Comparison of ENCODE assay signal across 25 cellular contexts in the genomic region with DNA sequence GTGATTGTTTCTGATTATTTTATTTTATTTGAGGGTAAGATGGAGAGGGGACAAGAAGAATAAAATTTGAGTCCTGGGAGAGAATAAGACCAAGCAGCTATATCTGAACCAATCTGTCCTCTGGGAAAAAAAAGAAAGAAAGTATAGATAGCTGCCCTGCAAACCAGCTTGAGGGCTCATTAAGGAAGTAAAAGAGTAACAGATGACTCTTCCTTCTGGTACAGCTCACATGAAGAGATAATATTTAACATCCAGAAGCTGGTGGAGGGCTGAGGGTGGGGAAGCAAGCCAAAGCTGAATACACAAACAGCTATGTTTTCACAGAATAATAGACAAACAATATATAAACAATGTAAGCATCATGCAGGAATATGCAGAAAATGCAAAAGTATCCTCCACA. TPM values are rescaled to one million over a fixed set of nuclear protein-coding genes. Genes with fewer than 3 reads are reported as not detected.
"Had no signal": no experiment of that assay in that cellular context is flagged by ENCODE, and none has a peak within 500 bp of the region (broad histone marks: within the 10 kb centered on the region; RNA-seq: fewer than 3 reads in every experiment).

No MANE protein-coding gene starts in this region.

- H3K9me3 ChIP-seq: transverse colon, uterus had no signal

- H3K36me3 ChIP-seq: transverse colon, uterus, WERI-Rb-1 had no signal

- H3K9me3 Mint-ChIP-seq: activated naive CD4-positive, alpha-beta T cell treated with anti-CD3 and anti-CD28 coated beads, Interleukin-2, amount 50 U/mL, for 24 hours; brain; dendritic cell treated with granulocyte-macrophage colony-stimulating factor and Interleukin-4, amounts not matched to agents 40 ng/mL and 50 ng/mL, for 4 days; nephron progenitor cell; stimulated activated naive B cell treated with anti-CD40 and anti-IgM and Interleukin-4, amounts not matched to agents 10 μg/mL and 1 μg/mL and 100 μg/mL, for 72 hours had no signal

- H3K36me3 Mint-ChIP-seq: activated CD8-positive, alpha-beta memory T cell treated with anti-CD3 and anti-CD28 coated beads, Interleukin-2, amount 10 ng/mL, durations not matched to agents 7 days and 5 days; activated naive CD4-positive, alpha-beta T cell treated with anti-CD3 and anti-CD28 coated beads, Interleukin-2, amount 50 U/mL, for 24 hours; brain; immature natural killer cell; stimulated activated naive B cell treated with anti-CD40 and anti-IgM and Interleukin-4, amounts not matched to agents 10 μg/mL and 1 μg/mL and 100 μg/mL, for 72 hours had no signal

- H3K4me3 ChIP-seq: transverse colon, uterus had no signal

- DNase-seq: activated CD4-positive, alpha-beta T cell treated with anti-CD3 and anti-CD28 coated beads, Interleukin-2, amount 10 ng/mL, durations not matched to agents 7 days and 5 days; activated CD4-positive, CD25-positive, alpha-beta regulatory T cell treated with anti-CD3 and anti-CD28 coated beads, Interleukin-2, amount 50 U/mL, for 72 hours; activated CD8-positive, alpha-beta memory T cell treated with anti-CD3 and anti-CD28 coated beads, Interleukin-2, amount 10 ng/mL, durations not matched to agents 7 days and 5 days; activated CD8-positive, alpha-beta T cell treated with anti-CD3 and anti-CD28 coated beads for 36 hours; activated gamma-delta T cell; activated T-cell treated with anti-CD3 and anti-CD28 coated beads for 4 hours; anterior cingulate cortex; caudate nucleus; effector CD4-positive, alpha-beta T cell; foreskin fibroblast; immature natural killer cell; left ventricle myocardium superior; mammary epithelial cell; nephron progenitor cell; retina; stimulated activated CD4-positive, alpha-beta T cell treated with anti-CD3 and anti-CD28 coated beads, Interleukin-2, amount 100 ng/mL, for 48 hours; stimulated activated CD8-positive, alpha-beta memory T cell treated with anti-CD3 and anti-CD28 coated beads, Interleukin-4, amount 100 ng/mL, for 48 hours; stimulated activated naive B cell treated with anti-CD40 and anti-IgM and Interleukin-4, amounts not matched to agents 10 μg/mL and 1 μg/mL and 100 μg/mL, for 72 hours; transverse colon; uterus; WERI-Rb-1 had no signal

- ATAC-seq: activated CD8-positive, alpha-beta memory T cell treated with anti-CD3 and anti-CD28 coated beads, Interleukin-2, amount 10 ng/mL, durations not matched to agents 7 days and 5 days; activated CD8-positive, alpha-beta T cell treated with anti-CD3 and anti-CD28 coated beads for 36 hours; left ventricle myocardium superior; stimulated activated naive B cell treated with anti-CD40 and anti-IgM and Interleukin-4, amounts not matched to agents 10 μg/mL and 1 μg/mL and 100 μg/mL, for 72 hours had no signal

- H3K27ac Mint-ChIP-seq: activated CD4-positive, alpha-beta T cell treated with anti-CD3 and anti-CD28 coated beads, Interleukin-2, amount 10 ng/mL, durations not matched to agents 7 days and 5 days; activated CD8-positive, alpha-beta memory T cell treated with anti-CD3 and anti-CD28 coated beads, Interleukin-2, amount 10 ng/mL, durations not matched to agents 7 days and 5 days; activated CD8-positive, alpha-beta T cell treated with anti-CD3 and anti-CD28 coated beads for 36 hours; activated naive CD4-positive, alpha-beta T cell treated with anti-CD3 and anti-CD28 coated beads, Interleukin-2, amount 50 U/mL, for 24 hours; activated T-helper 1 cell treated with anti-CD3 and anti-CD28 coated beads, Interleukin-12 subunit alpha, Interleukin-12 subunit beta, Interleukin-2, Interleukin-4 antibody, amounts not matched to agents 30 ng/mL and 10 ng/mL and 1 ng/mL, durations not matched to agents 14 hours and 24 hours and 36 hours; dendritic cell treated with granulocyte-macrophage colony-stimulating factor and Interleukin-4, amounts not matched to agents 40 ng/mL and 50 ng/mL, for 4 days; immature natural killer cell; nephron progenitor cell; stimulated activated naive B cell treated with anti-CD40 and anti-IgM and Interleukin-4, amounts not matched to agents 10 μg/mL and 1 μg/mL and 100 μg/mL, for 72 hours had no signal

- H3K27me3 ChIP-seq: transverse colon, uterus had no signal

- H3K4me3 Mint-ChIP-seq: activated CD4-positive, alpha-beta T cell treated with anti-CD3 and anti-CD28 coated beads, Interleukin-2, amount 10 ng/mL, durations not matched to agents 7 days and 5 days; activated CD8-positive, alpha-beta memory T cell treated with anti-CD3 and anti-CD28 coated beads, Interleukin-2, amount 10 ng/mL, durations not matched to agents 7 days and 5 days; activated CD8-positive, alpha-beta T cell treated with anti-CD3 and anti-CD28 coated beads for 36 hours; activated naive CD4-positive, alpha-beta T cell treated with anti-CD3 and anti-CD28 coated beads, Interleukin-2, amount 50 U/mL, for 24 hours; activated T-helper 1 cell treated with anti-CD3 and anti-CD28 coated beads, Interleukin-12 subunit alpha, Interleukin-12 subunit beta, Interleukin-2, Interleukin-4 antibody, amounts not matched to agents 30 ng/mL and 10 ng/mL and 1 ng/mL, durations not matched to agents 14 hours and 24 hours and 36 hours; brain; dendritic cell treated with granulocyte-macrophage colony-stimulating factor and Interleukin-4, amounts not matched to agents 40 ng/mL and 50 ng/mL, for 4 days; immature natural killer cell; nephron progenitor cell; stimulated activated naive B cell treated with anti-CD40 and anti-IgM and Interleukin-4, amounts not matched to agents 10 μg/mL and 1 μg/mL and 100 μg/mL, for 72 hours had no signal

- H3K27me3 Mint-ChIP-seq: activated CD4-positive, alpha-beta T cell treated with anti-CD3 and anti-CD28 coated beads, Interleukin-2, amount 10 ng/mL, durations not matched to agents 7 days and 5 days; activated CD8-positive, alpha-beta memory T cell treated with anti-CD3 and anti-CD28 coated beads, Interleukin-2, amount 10 ng/mL, durations not matched to agents 7 days and 5 days; activated CD8-positive, alpha-beta T cell treated with anti-CD3 and anti-CD28 coated beads for 36 hours; dendritic cell treated with granulocyte-macrophage colony-stimulating factor and Interleukin-4, amounts not matched to agents 40 ng/mL and 50 ng/mL, for 4 days had no signal

- H3K4me1 Mint-ChIP-seq: activated CD4-positive, alpha-beta T cell treated with anti-CD3 and anti-CD28 coated beads, Interleukin-2, amount 10 ng/mL, durations not matched to agents 7 days and 5 days; activated CD8-positive, alpha-beta memory T cell treated with anti-CD3 and anti-CD28 coated beads, Interleukin-2, amount 10 ng/mL, durations not matched to agents 7 days and 5 days; activated naive CD4-positive, alpha-beta T cell treated with anti-CD3 and anti-CD28 coated beads, Interleukin-2, amount 50 U/mL, for 24 hours; immature natural killer cell; stimulated activated naive B cell treated with anti-CD40 and anti-IgM and Interleukin-4, amounts not matched to agents 10 μg/mL and 1 μg/mL and 100 μg/mL, for 72 hours had no signal

- H3K4me1 ChIP-seq: uterus had no signal

- H3K27ac ChIP-seq: transverse colon, uterus, WERI-Rb-1 had no signal

RNA-seq across cellular contexts. Expression of gene RASAL2, which starts 47.0 kb away (rescaled TPM):
- total RNA-seq: activated CD4-positive, alpha-beta T cell treated with anti-CD3 and anti-CD28 coated beads, Interleukin-2, amount 10 ng/mL, durations not matched to agents 7 days and 5 days; activated CD8-positive, alpha-beta memory T cell treated with anti-CD3 and anti-CD28 coated beads, Interleukin-2, amount 10 ng/mL, durations not matched to agents 7 days and 5 days; activated CD8-positive, alpha-beta T cell treated with anti-CD3 and anti-CD28 coated beads for 36 hours; activated T-helper 1 cell treated with anti-CD3 and anti-CD28 coated beads, Interleukin-12 subunit alpha, Interleukin-12 subunit beta, Interleukin-2, Interleukin-4 antibody, amounts not matched to agents 30 ng/mL and 10 ng/mL and 1 ng/mL, durations not matched to agents 14 hours and 24 hours and 36 hours had no signal
- polyA plus RNA-seq: immature natural killer cell had no signal
